1 cellular context compared by ENCODE assay signal in the genomic region with DNA sequence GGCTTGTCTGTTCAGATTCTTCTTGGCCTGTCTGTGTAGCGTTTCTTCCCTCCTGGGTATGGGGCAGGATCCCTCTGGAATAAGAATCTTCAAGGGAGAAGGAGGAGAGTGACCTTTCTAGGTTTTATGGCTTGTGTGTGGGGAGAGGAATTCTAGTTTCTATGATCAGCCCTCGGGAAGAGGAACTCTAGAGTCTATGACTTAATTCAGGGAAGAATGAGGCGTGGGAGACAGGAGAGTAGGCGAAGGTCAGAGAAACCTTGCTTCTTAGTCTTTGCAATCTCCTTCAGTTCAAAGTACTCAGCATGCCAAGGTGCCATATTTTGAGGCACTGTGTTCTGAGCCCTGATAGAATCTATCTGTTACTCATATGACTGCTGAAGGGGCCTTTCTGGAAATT.
TF ChIP-seq lines count a peak whose summit lies in the region.

No MANE protein-coding gene starts in this region.

TF ChIP-seq in endothelial cell of umbilical vein, 7 proteins besides CTCF, POLR2A, EP300 and RAD21:
- TF ChIP-seq FOS (IDR thresholded peaks at IDR 0.05; ENCODE audit: borderline replicate concordance, insufficient read depth, low read length) (no peak), JUN (IDR thresholded peaks at IDR 0.05; ENCODE audit: borderline replicate concordance, insufficient read depth, insufficient read length, low read depth) (no peak)
